ENCODE assay signal across 11 cellular contexts in the genomic region with DNA sequence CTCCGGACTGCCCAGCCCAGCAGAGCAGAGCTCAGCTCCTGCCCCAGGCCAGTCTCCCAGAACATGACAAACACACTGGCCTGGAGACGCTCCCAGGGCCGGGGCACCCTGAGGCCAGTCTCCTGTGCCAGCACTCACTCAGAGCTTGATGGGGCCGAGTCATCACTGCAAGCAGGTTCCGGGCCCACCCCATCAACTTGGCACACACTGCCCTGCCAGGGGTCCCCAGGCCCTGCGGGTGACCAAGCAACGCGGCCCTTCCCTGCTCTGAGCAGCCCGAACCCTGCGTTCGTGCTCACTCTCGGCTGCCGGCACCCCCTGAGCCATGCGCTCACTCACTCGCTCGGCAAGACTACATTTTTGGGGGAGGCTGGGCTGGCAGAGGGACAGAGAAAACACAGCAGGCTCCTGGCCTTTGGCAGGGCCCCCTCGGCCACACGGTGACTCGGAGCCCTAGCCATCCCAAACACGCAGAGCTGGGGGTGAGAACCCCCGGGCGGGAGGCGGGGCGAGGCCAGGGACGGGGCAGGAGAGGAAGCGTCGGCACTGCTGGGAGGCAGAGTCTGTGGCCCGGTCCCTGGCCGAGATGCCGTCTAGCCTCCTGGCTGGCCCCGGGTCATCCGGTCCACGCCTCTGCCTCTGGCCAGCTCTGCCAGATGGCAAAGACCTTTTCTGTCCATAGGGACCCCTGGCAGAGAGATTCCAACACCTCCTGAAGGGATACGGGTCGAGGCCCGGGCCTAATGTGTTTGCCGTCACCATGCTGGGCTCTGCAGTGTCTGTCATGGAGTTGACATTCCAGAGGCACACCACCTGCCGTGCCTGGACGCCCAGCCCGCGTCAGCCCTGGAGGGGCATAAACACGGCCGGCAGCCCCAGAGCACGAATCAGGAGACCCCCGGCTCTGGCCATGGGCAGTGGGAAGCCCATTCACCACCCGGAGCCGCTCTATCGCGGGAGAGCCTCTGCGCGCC.
A peak's percentile ranks its signal among the peaks of the same experiment; 100 is the strongest.
DNase-seq lines count a peak whose midpoint lies in the region; ATAC-seq and TF ChIP-seq lines count a peak whose summit lies in the region.
"Had no signal": no experiment of that assay in that cellular context is flagged by ENCODE, and none has a peak within 500 bp of the region (broad histone marks: within the 10 kb centered on the region; RNA-seq: fewer than 3 reads in every experiment).

No MANE protein-coding gene starts in this region.

- H3K27me3 ChIP-seq in esophagus muscularis mucosa, result peaks cover 0 to 36% (median 0%) of the 10 kb centered on the region in 4 donors

- WGBS in esophagus muscularis mucosa, result 74% methylated on average over 24 of the region's 51 CpGs

- H3K36me3 ChIP-seq in esophagus muscularis mucosa, result no peaks in the 10 kb centered on the region

- H3K4me1 ChIP-seq in esophagus muscularis mucosa, result peaks cover 13 to 76% (median 61%) of the 10 kb centered on the region in 4 donors

- no peaks in the 10 kb centered on the region for H3K36me3 Mint-ChIP-seq in activated CD4-positive, alpha-beta T cell treated with anti-CD3 and anti-CD28 coated beads, Interleukin-2, amount 10 ng/mL, durations not matched to agents 24 days and 14 days (ENCODE audit: low read depth)

- H3K9me3 Mint-ChIP-seq in activated CD4-positive, alpha-beta T cell treated with anti-CD3 and anti-CD28 coated beads, Interleukin-2, amount 10 ng/mL, durations not matched to agents 24 days and 14 days, result no peaks in the 10 kb centered on the region
- no peaks in the 10 kb centered on the region for H3K9me3 Mint-ChIP-seq in stimulated activated naive CD8-positive, alpha-beta T cell treated with anti-CD3 and anti-CD28 coated beads, Interleukin-15, amount 100 ng/mL, for 72 hours

- H3K4me3 Mint-ChIP-seq in activated CD4-positive, alpha-beta T cell treated with anti-CD3 and anti-CD28 coated beads, Interleukin-2, amount 10 ng/mL, durations not matched to agents 24 days and 14 days, result no peak overlapping the region
- no peak overlapping the region for H3K4me3 Mint-ChIP-seq in stimulated activated naive CD8-positive, alpha-beta T cell treated with anti-CD3 and anti-CD28 coated beads, Interleukin-15, amount 100 ng/mL, for 72 hours

- H3K4me3 ChIP-seq in esophagus muscularis mucosa, result peak overlapping the region in 1 of 4 donors; percentile 3

- DNase-seq in ACHN (peak; percentile 76), NCI-H460 (ENCODE audit: extremely low read depth, low read depth) (peak; percentile 46), esophagus muscularis mucosa (ENCODE audit: extremely low spot score) (no peak), midbrain (lab: John Stamatoyannopoulos, UW) (peak; percentile 5), middle frontal gyrus (ENCODE audit: extremely low spot score, low spot score) (no peak)
- DNase-seq in activated CD4-positive, alpha-beta T cell treated with anti-CD3 and anti-CD28 coated beads, Interleukin-2, amount 10 ng/mL, durations not matched to agents 24 days and 14 days, result no peak
- no peak for DNase-seq in stimulated activated naive CD8-positive, alpha-beta T cell treated with anti-CD3 and anti-CD28 coated beads, Interleukin-15, amount 100 ng/mL, for 72 hours
- DNase-seq: NK-92 treated with Interleukin-12 subunit alpha and Interleukin-12 subunit beta, amount 100 ng/mL, for 24 hours; small intestine had no signal

- TF ChIP-seq EP300 in esophagus muscularis mucosa (IDR thresholded peaks at IDR 0.05), result no peak

- ATAC-seq in stimulated activated naive CD8-positive, alpha-beta T cell treated with anti-CD3 and anti-CD28 coated beads, Interleukin-15, amount 100 ng/mL, for 72 hours, result no peak
- no peak for ATAC-seq in HG03135 (IDR thresholded peaks at IDR 0.05; ENCODE audit: unreplicated experiment)

- no peak overlapping the region for H3K27ac Mint-ChIP-seq in activated CD4-positive, alpha-beta T cell treated with anti-CD3 and anti-CD28 coated beads, Interleukin-2, amount 10 ng/mL, durations not matched to agents 24 days and 14 days
- no peak overlapping the region for H3K27ac Mint-ChIP-seq in stimulated activated naive CD8-positive, alpha-beta T cell treated with anti-CD3 and anti-CD28 coated beads, Interleukin-15, amount 100 ng/mL, for 72 hours

- in situ Hi-C loops in ACHN (cut with HindIII; ENCODE audit: low pct_ligation_motif_present, low pct_unique_long_range_greater_than_20kb, low sequenced_read_pairs), result loop anchor here (25.0 kb wide), 1 partner anchor 94 kb away; a partner anchor contains a TSS

- no peaks in the 10 kb centered on the region for H3K4me1 Mint-ChIP-seq in activated CD4-positive, alpha-beta T cell treated with anti-CD3 and anti-CD28 coated beads, Interleukin-2, amount 10 ng/mL, durations not matched to agents 24 days and 14 days
- peaks cover 5% of the 10 kb centered on the region for H3K4me1 Mint-ChIP-seq in stimulated activated naive CD8-positive, alpha-beta T cell treated with anti-CD3 and anti-CD28 coated beads, Interleukin-15, amount 100 ng/mL, for 72 hours

- TF ChIP-seq POLR2A in esophagus muscularis mucosa (IDR thresholded peaks at IDR 0.05; ENCODE audit: low read depth), result no peak

- H3K9me3 ChIP-seq in esophagus muscularis mucosa, result no peaks in the 10 kb centered on the region

- TF ChIP-seq CTCF in esophagus muscularis mucosa (IDR thresholded peaks at IDR 0.05), result no peak

- peak overlapping the region; percentile 31 to 66 (median 52) for H3K27ac ChIP-seq in esophagus muscularis mucosa (replicated peaks in 1 of 4)
- H3K27ac ChIP-seq: C4-2B had no signal

- intact Hi-C loops in esophagus muscularis mucosa (cut with DNase I), result no loop called here
- intact Hi-C loops in activated CD4-positive, alpha-beta T cell treated with anti-CD3 and anti-CD28 coated beads, Interleukin-2, amount 10 ng/mL, durations not matched to agents 24 days and 14 days (cut with micrococcal nuclease), result no loop called here

- H3K27me3 Mint-ChIP-seq in activated CD4-positive, alpha-beta T cell treated with anti-CD3 and anti-CD28 coated beads, Interleukin-2, amount 10 ng/mL, durations not matched to agents 24 days and 14 days, result no peaks in the 10 kb centered on the region
- H3K27me3 Mint-ChIP-seq in stimulated activated naive CD8-positive, alpha-beta T cell treated with anti-CD3 and anti-CD28 coated beads, Interleukin-15, amount 100 ng/mL, for 72 hours, result no peaks in the 10 kb centered on the region

Comparison
In these comparisons a context has a peak if more than half of its experiments do, and no peak if none do; other contexts are left out.
1. DNase-seq: peak in ACHN (single experiment), NCI-H460 (single experiment) and midbrain (single experiment); none in esophagus muscularis mucosa (single experiment), middle frontal gyrus (single experiment), activated CD4-positive, alpha-beta T cell treated with anti-CD3 and anti-CD28 coated beads, Interleukin-2, amount 10 ng/mL, durations not matched to agents 24 days and 14 days (single experiment) and stimulated activated naive CD8-positive, alpha-beta T cell treated with anti-CD3 and anti-CD28 coated beads, Interleukin-15, amount 100 ng/mL, for 72 hours (0 of 2).